In genomic region chr3:132310057-132310456, GRCh38 we compare ENCODE assay signal across 3 cellular contexts. TPM values are rescaled to one million over a fixed set of nuclear protein-coding genes. Genes with fewer than 3 reads are reported as not detected.
"Had no signal": no experiment of that assay in that cellular context is flagged by ENCODE, and none has a peak within 500 bp of the region (broad histone marks: within the 10 kb centered on the region; RNA-seq: fewer than 3 reads in every experiment).

No MANE protein-coding gene starts in this region.

RNA-seq across cellular contexts. Expression of gene ACP3, which starts 7.2 kb away (rescaled TPM):
- total RNA-seq: natural killer cell treated with Interleukin-12 subunit alpha and Interleukin-12 subunit beta and Interleukin-15 and Interleukin-18, amount 100 ng/mL, for 72 hours had no signal
- polyA plus RNA-seq: naive thymus-derived CD4-positive, alpha-beta T cell; neural cell had no signal
